In genomic region chr2:185475868-185476267, GRCh38 we compare ENCODE assay signal across 21 cellular contexts.
DNase-seq lines count a peak whose midpoint lies in the region; ATAC-seq and TF ChIP-seq lines count a peak whose summit lies in the region.
"Had no signal": no experiment of that assay in that cellular context is flagged by ENCODE, and none has a peak within 500 bp of the region (broad histone marks: within the 10 kb centered on the region; RNA-seq: fewer than 3 reads in every experiment).

No MANE protein-coding gene starts in this region.

- H3K27me3 Mint-ChIP-seq in chondrocyte (ENCODE audit: low read depth): no peaks in the 10 kb centered on the region

- no peaks in the 10 kb centered on the region for H3K9me3 Mint-ChIP-seq in chondrocyte (ENCODE audit: low read depth)

- H3K79me2 ChIP-seq in mammary epithelial cell (ENCODE audit: insufficient read depth, low read length): peaks cover 21% of the 10 kb centered on the region

- no peak overlapping the region for H2AFZ ChIP-seq in mammary epithelial cell (ENCODE audit: low read depth, low read length)

- H3K4me3 Mint-ChIP-seq in chondrocyte (ENCODE audit: unreplicated experiment): no peak overlapping the region
- H3K4me3 Mint-ChIP-seq: activated CD8-positive, alpha-beta T cell treated with anti-CD3 and anti-CD28 coated beads, Interleukin-2, amount 10 ng/mL, durations not matched to agents 7 days and 5 days; CD14-positive monocyte had no signal

- no peak overlapping the region for H3K4me3 ChIP-seq in mammary epithelial cell (replicated peaks in 1 of 3; ENCODE audit: insufficient read depth in 1 of 3, low read depth in 2 of 3, low read length in 3 of 3)
- H3K4me3 ChIP-seq in breast epithelium: no peak overlapping the region
- H3K4me3 ChIP-seq in lower lobe of right lung: no peak overlapping the region
- H3K4me3 ChIP-seq: ovary, upper lobe of right lung had no signal

- no peak for ATAC-seq in lower lobe of right lung
- no peak for ATAC-seq in HG02642 (IDR thresholded peaks at IDR 0.05; ENCODE audit: poor library complexity, unreplicated experiment)
- ATAC-seq: activated CD8-positive, alpha-beta T cell treated with anti-CD3 and anti-CD28 coated beads, Interleukin-2, amount 10 ng/mL, durations not matched to agents 7 days and 5 days; activated naive CD4-positive, alpha-beta T cell treated with anti-CD3 and anti-CD28 coated beads, Interleukin-2, amount 50 U/mL, for 72 hours; left cardiac atrium; upper lobe of right lung had no signal

- H3K4me1 ChIP-seq in mammary epithelial cell (ENCODE audit: insufficient read depth, low read length) (no peaks in the 10 kb centered on the region), breast epithelium (no peaks in the 10 kb centered on the region), lower lobe of right lung (no peaks in the 10 kb centered on the region)
- H3K4me1 ChIP-seq: upper lobe of right lung had no signal

- intact Hi-C loops in mammary epithelial cell (cut with micrococcal nuclease): no loop called here
- intact Hi-C loops in breast epithelium (cut with DNase I; ENCODE audit: low total_unique reads): no loop called here
- intact Hi-C loops in lower lobe of right lung (cut with DNase I): no loop called here

- H3K9ac ChIP-seq in mammary epithelial cell (ENCODE audit: insufficient read depth, low read length): no peak overlapping the region

- peaks cover 2% of the 10 kb centered on the region for H3K36me3 ChIP-seq in mammary epithelial cell (ENCODE audit: insufficient read depth, low read length)
- H3K36me3 ChIP-seq in breast epithelium: no peaks in the 10 kb centered on the region
- no peaks in the 10 kb centered on the region for H3K36me3 ChIP-seq in lower lobe of right lung
- H3K36me3 ChIP-seq: ovary, upper lobe of right lung had no signal

- DNase-seq in mammary epithelial cell (no peak), breast epithelium (ENCODE audit: low spot score in 2 of 2) (no peak), NCI-H2227 treated with DMSO at 0.1 percent for 48 hours (lab: John Stamatoyannopoulos, UW) (peak; percentile 89), chondrocyte (ENCODE audit: low spot score) (no peak), COLO668 (lab: John Stamatoyannopoulos, UW; ENCODE audit: unreplicated experiment) (no peak), lower lobe of right lung (no peak), NOMO-1 treated with DMSO at 0.1 percent for 48 hours (lab: John Stamatoyannopoulos, UW; ENCODE audit: unreplicated experiment) (no peak)
- DNase-seq: ACHN; activated CD8-positive, alpha-beta T cell treated with anti-CD3 and anti-CD28 coated beads, Interleukin-2, amount 10 ng/mL, durations not matched to agents 7 days and 5 days; activated T-cell treated with anti-CD3 and anti-CD28 coated beads, Interleukin-2, amount 50 U/mL, for 48 hours; cortex of kidney; DMS79 treated with DMSO at 0.1 percent for 48 hours; foreskin melanocyte; left cardiac atrium; NCI-H187 treated with DMSO at 0.1 percent for 48 hours; ovary; stimulated activated CD4-positive, alpha-beta T cell treated with anti-CD3 and anti-CD28 coated beads, Interleukin-2, amount 100 ng/mL, for 24 hours; upper lobe of right lung had no signal

- no peak overlapping the region for H3K27ac Mint-ChIP-seq in chondrocyte (ENCODE audit: unreplicated experiment)
- H3K27ac Mint-ChIP-seq: activated CD8-positive, alpha-beta T cell treated with anti-CD3 and anti-CD28 coated beads, Interleukin-2, amount 10 ng/mL, durations not matched to agents 7 days and 5 days; activated naive CD4-positive, alpha-beta T cell treated with anti-CD3 and anti-CD28 coated beads, Interleukin-2, amount 50 U/mL, for 72 hours; CD14-positive monocyte had no signal

- peaks cover 7% of the 10 kb centered on the region for H3K4me1 Mint-ChIP-seq in chondrocyte (ENCODE audit: low read depth)
- H3K4me1 Mint-ChIP-seq: CD14-positive monocyte had no signal

- H3K27me3 ChIP-seq in mammary epithelial cell (ENCODE audit: insufficient read depth, low read length) (no peaks in the 10 kb centered on the region), breast epithelium (no peaks in the 10 kb centered on the region), lower lobe of right lung (ENCODE audit: low read depth) (no peaks in the 10 kb centered on the region)
- H3K27me3 ChIP-seq: ovary, upper lobe of right lung had no signal

- no peak for TF ChIP-seq POLR2A in breast epithelium (IDR thresholded peaks at IDR 0.05)

- dilution Hi-C loops in mammary epithelial cell (cut with HindIII; ENCODE audit: low sequenced_read_pairs): no loop called here

- H3K9me3 ChIP-seq in mammary epithelial cell (replicated peaks; ENCODE audit: insufficient read depth, low read length): no peaks in the 10 kb centered on the region
- no peaks in the 10 kb centered on the region for H3K9me3 ChIP-seq in breast epithelium
- no peaks in the 10 kb centered on the region for H3K9me3 ChIP-seq in lower lobe of right lung
- H3K9me3 ChIP-seq: ovary, upper lobe of right lung had no signal

- BruUV-seq in mammary epithelial cell (replicated peaks; lab: Mats Ljungman, UMichigan): no TSS peak

- no peaks in the 10 kb centered on the region for H3K36me3 Mint-ChIP-seq in chondrocyte (ENCODE audit: low read depth)
- H3K36me3 Mint-ChIP-seq: activated naive CD4-positive, alpha-beta T cell treated with anti-CD3 and anti-CD28 coated beads, Interleukin-2, amount 50 U/mL, for 72 hours; CD14-positive monocyte had no signal

- in situ Hi-C loops in mammary epithelial cell (cut with MboI; ENCODE audit: low sequenced_read_pairs in 2 of 2): no loop called here

- no peak overlapping the region for H3K4me2 ChIP-seq in mammary epithelial cell (ENCODE audit: insufficient read depth, low read depth, low read length)

- TF ChIP-seq CTCF in mammary epithelial cell (conservative IDR thresholded peaks at IDR 0.05 in 1 of 2, IDR thresholded peaks at IDR 0.05 in 1 of 2; ENCODE audit: extremely low read depth in 1 of 2, insufficient read depth in 1 of 2, low read depth in 1 of 2, low read length in 2 of 2) (peak; percentile 9 to 11), breast epithelium (IDR thresholded peaks at IDR 0.05) (no peak), chondrocyte (IDR thresholded peaks at IDR 0.05) (peak; percentile 33), lower lobe of right lung (IDR thresholded peaks at IDR 0.05) (no peak)

- no peaks in the 10 kb centered on the region for H4K20me1 ChIP-seq in mammary epithelial cell (ENCODE audit: insufficient read depth, low read length)

- CTCF ChIA-PET in mammary epithelial cell (lab: Charles Lee; ENCODE audit: low non-redundant PET): no interaction called here

- H3K27ac ChIP-seq in mammary epithelial cell (ENCODE audit: insufficient read depth, low read depth, low read length): no peak overlapping the region
- no peak overlapping the region for H3K27ac ChIP-seq in breast epithelium
- H3K27ac ChIP-seq in lower lobe of right lung: no peak overlapping the region
- H3K27ac ChIP-seq: ovary, upper lobe of right lung had no signal

- WGBS in mammary epithelial cell (ENCODE audit: low coverage, missing lambda C conversion rate): 70% methylated on average over 1 of the region's 1 CpG

Comparison
In these comparisons a context has a peak if more than half of its experiments do, and no peak if none do; other contexts are left out.
1. CTCF ChIP-seq: peak in mammary epithelial cell (2 of 2) and chondrocyte (single experiment); none in breast epithelium (0 of 3) and lower lobe of right lung (single experiment).